Comparison of ENCODE assay signal across 24 cellular contexts in genomic region chr17:9594065-9594464, GRCh38. TPM values are rescaled to one million over a fixed set of nuclear protein-coding genes. Genes with fewer than 3 reads are reported as not detected.
"Had no signal": no experiment of that assay in that cellular context is flagged by ENCODE, and none has a peak within 500 bp of the region (broad histone marks: within the 10 kb centered on the region; RNA-seq: fewer than 3 reads in every experiment).

No MANE protein-coding gene starts in this region.

- H3K36me3 Mint-ChIP-seq: IgD-negative memory B cell had no signal

- DNase-seq: Kasumi-1, MM.1S, NCI-H1092 treated with DMSO at 0.1 percent for 48 hours, NCI-H1417, NCI-H1436 treated with DMSO at 0.1 percent for 48 hours, NCI-H1694, NCI-H187 treated with DMSO at 0.1 percent for 48 hours, NCI-H2029 treated with DMSO at 0.1 percent for 48 hours, NCI-H2171 treated with DMSO at 0.1 percent for 48 hours, NCI-H345, NCI-H446 treated with DMSO at 0.1 percent for 48 hours, NCI-H510A treated with DMSO at 0.1 percent for 48 hours, NCI-H526, NCI-H82, SHP77, SK-N-SH, SW 1271 had no signal

- H3K4me3 ChIP-seq: K562 had no signal

- H3K27ac ChIP-seq: HL-60, KMS-11, RWPE1 had no signal

- H3K9me3 ChIP-seq: SK-N-SH had no signal

- H3K4me1 Mint-ChIP-seq: IgD-negative memory B cell had no signal

- H3K9me3 Mint-ChIP-seq: IgD-negative memory B cell had no signal

- H3K4me3 Mint-ChIP-seq: IgD-negative memory B cell had no signal

RNA-seq across cellular contexts. Expression of gene CFAP52, which starts 17.6 kb away (rescaled TPM):
- total RNA-seq: K562, M059J, SK-MEL-5 had no signal
